Comparison of ENCODE assay signal across 1 cellular context in genomic region chr11:44309483-44310197, GRCh38.
TF ChIP-seq lines count a peak whose summit lies in the region.

TSS of gene ALX4 (minus strand) at chr11:44310139. CDS start at chr11:44310062, 77 bp downstream.

TF ChIP-seq in K562, 482 proteins besides CTCF, POLR2A, EP300 and RAD21 (continued from another document and continues in another):
- no peak for TF ChIP-seq THRA (IDR thresholded peaks at IDR 0.05)
- no peak for TF ChIP-seq FOXM1 (IDR thresholded peaks at IDR 0.05; ENCODE audit: low read depth)
- no peak for TF ChIP-seq FOXM1 (CRISPR knock-in tag; IDR thresholded peaks at IDR 0.05; ENCODE audit: low read depth)
- peak; percentile 33 for TF ChIP-seq ZFP36 (IDR thresholded peaks at IDR 0.05; ENCODE audit: low read depth, low read length, partially characterized antibody)
- no peak for TF ChIP-seq POLR3G (IDR thresholded peaks at IDR 0.05; ENCODE audit: extremely low read depth, insufficient read length, insufficient replicate concordance)
- peak; percentile 79 for TF ChIP-seq GTF2E2 (tag; IDR thresholded peaks at IDR 0.05)
- TF ChIP-seq ZNF280A (IDR thresholded peaks at IDR 0.05; ENCODE audit: low read depth, partially characterized antibody): no peak
- peak; percentile 86 to 94 for TF ChIP-seq E2F6 (IDR thresholded peaks at IDR 0.05; ENCODE audit: borderline replicate concordance in 1 of 2, extremely low read depth in 1 of 2, insufficient read depth in 1 of 2, insufficient read length in 1 of 2, low read depth in 1 of 2, low read length in 1 of 2, poor library complexity in 1 of 2, severe bottlenecking in 1 of 2)
- no peak for TF ChIP-seq ZNF347 (CRISPR knock-in tag; IDR thresholded peaks at IDR 0.05; ENCODE audit: low read depth)
- peak; percentile 68; the same call in 1 of the 2 replicates for TF ChIP-seq ZBTB17 (CRISPR knock-in tag; IDR thresholded peaks at IDR 0.05)
- TF ChIP-seq ZNF263 (CRISPR knock-in tag; IDR thresholded peaks at IDR 0.05; ENCODE audit: borderline replicate concordance): peak; percentile 98
- peak; percentile 86; the same call in 1 of the 2 replicates for TF ChIP-seq LCOR (CRISPR knock-in tag; IDR thresholded peaks at IDR 0.05)
- TF ChIP-seq MAZ (CRISPR knock-in tag; conservative IDR thresholded peaks at IDR 0.05 in 1 of 2, IDR thresholded peaks at IDR 0.05 in 1 of 2): peak; percentile 25 to 85; a peak in 3 of 4 replicates
- TF ChIP-seq ZNF699 (CRISPR knock-in tag; IDR thresholded peaks at IDR 0.05; ENCODE audit: insufficient replicate concordance): no peak
- no peak for TF ChIP-seq ZNF143 (CRISPR knock-in tag; IDR thresholded peaks at IDR 0.05)
- TF ChIP-seq ZNF175 (CRISPR knock-in tag; IDR thresholded peaks at IDR 0.05; ENCODE audit: low read depth): no peak
- TF ChIP-seq HLTF (IDR thresholded peaks at IDR 0.05): no peak
- no peak for TF ChIP-seq ZNF3 (CRISPR knock-in tag; IDR thresholded peaks at IDR 0.05)
- no peak for TF ChIP-seq ZBTB11 (CRISPR knock-in tag; IDR thresholded peaks at IDR 0.05)
- TF ChIP-seq HNRNPLL (IDR thresholded peaks at IDR 0.05; ENCODE audit: low read depth, low read length, poor library complexity, severe bottlenecking): peak; percentile 94
- no peak for TF ChIP-seq COPS2 (conservative IDR thresholded peaks at IDR 0.05)
- TF ChIP-seq MYC (IDR thresholded peaks at IDR 0.05; ENCODE audit: low read depth, low read length): no peak
- TF ChIP-seq MYC (CRISPR knock-in tag; IDR thresholded peaks at IDR 0.05; ENCODE audit: borderline replicate concordance, low read depth): no peak
- TF ChIP-seq E4F1 (CRISPR knock-in tag; IDR thresholded peaks at IDR 0.05; ENCODE audit: borderline replicate concordance): peak; percentile 73; the same call in 1 of the 2 replicates
- TF ChIP-seq NRF1 (conservative IDR thresholded peaks at IDR 0.05 in 1 of 2, IDR thresholded peaks at IDR 0.05 in 1 of 2): peak; percentile 91 to 92
- TF ChIP-seq FOXK1 (CRISPR knock-in tag; IDR thresholded peaks at IDR 0.05; ENCODE audit: borderline replicate concordance): peak; percentile 92
- peak; percentile 72 for TF ChIP-seq USF1 (CRISPR knock-in tag; IDR thresholded peaks at IDR 0.05)
- peak; percentile 67 for TF ChIP-seq POLR2G (IDR thresholded peaks at IDR 0.05; ENCODE audit: low read depth, low read length)
- no peak for TF ChIP-seq ZBTB26 (CRISPR knock-in tag; IDR thresholded peaks at IDR 0.05)
- no peak for TF ChIP-seq NFE2 (IDR thresholded peaks at IDR 0.05; ENCODE audit: low read depth)
- peak; percentile 84 for TF ChIP-seq L3MBTL2 (IDR thresholded peaks at IDR 0.05)
- no peak for TF ChIP-seq MECOM (CRISPR knock-in tag; IDR thresholded peaks at IDR 0.05)
- no peak for TF ChIP-seq ZNF75A (CRISPR knock-in tag; IDR thresholded peaks at IDR 0.05)
- no peak for TF ChIP-seq SRSF9 (IDR thresholded peaks at IDR 0.05; ENCODE audit: borderline replicate concordance, low read depth, low read length)
- TF ChIP-seq ATF4 (CRISPR knock-in tag; IDR thresholded peaks at IDR 0.05): no peak
- TF ChIP-seq ETV5 (CRISPR knock-in tag; IDR thresholded peaks at IDR 0.05; ENCODE audit: low read depth): peak; percentile 48; the same call in 1 of the 2 replicates
- peak; percentile 48 for TF ChIP-seq RBBP5 (IDR thresholded peaks at IDR 0.05; ENCODE audit: borderline replicate concordance, insufficient read depth, low read length, poor library complexity, severe bottlenecking)
- no peak for TF ChIP-seq IRF2 (CRISPR knock-in tag; IDR thresholded peaks at IDR 0.05)
- peak; percentile 97 for TF ChIP-seq MAX (CRISPR knock-in tag; IDR thresholded peaks at IDR 0.05)
- TF ChIP-seq ATF6 (CRISPR knock-in tag; IDR thresholded peaks at IDR 0.05): peak; percentile 83; the same call in 1 of the 2 replicates
- TF ChIP-seq SRF (CRISPR knock-in tag; IDR thresholded peaks at IDR 0.05): 0 out of 4 replicates have a peak, but pooled peaks of 1 of the 2 experiments have one; percentile 38
- TF ChIP-seq ZFP30 (CRISPR knock-in tag; IDR thresholded peaks at IDR 0.05; ENCODE audit: borderline replicate concordance): no peak
- peak in 1 of 3 experiments; percentile 14 for TF ChIP-seq YY1 (IDR thresholded peaks at IDR 0.05; ENCODE audit: borderline replicate concordance in 1 of 3, control insufficient read depth in 1 of 3, extremely low read depth in 1 of 3, insufficient read depth in 3 of 3, insufficient read length in 1 of 3, insufficient replicate concordance in 2 of 3, low read depth in 1 of 3, low read length in 2 of 3)
- no peak for TF ChIP-seq ZNF282 (CRISPR knock-in tag; IDR thresholded peaks at IDR 0.05)
- TF ChIP-seq EWSR1 (IDR thresholded peaks at IDR 0.05; ENCODE audit: borderline replicate concordance, low read depth, partially characterized antibody): no peak
- TF ChIP-seq UBTF (IDR thresholded peaks at IDR 0.05; ENCODE audit: borderline replicate concordance in 1 of 2, low read depth in 2 of 2, low read length in 2 of 2): peak; percentile 60 to 92; a peak in 3 of 4 replicates
- peak; percentile 90 for TF ChIP-seq NR3C1 (CRISPR knock-in tag; IDR thresholded peaks at IDR 0.05)
- no peak for TF ChIP-seq MCM7 (IDR thresholded peaks at IDR 0.05)
